In genomic region chr1:32783851-32784250, GRCh38 we compare ENCODE assay signal across 15 cellular contexts. TPM values are rescaled to one million over a fixed set of nuclear protein-coding genes. Genes with fewer than 3 reads are reported as not detected.
DNase-seq lines count a peak whose midpoint lies in the region; ATAC-seq, FAIRE-seq and TF ChIP-seq lines count a peak whose summit lies in the region.
"Had no signal": no experiment of that assay in that cellular context is flagged by ENCODE, and none has a peak within 500 bp of the region (broad histone marks: within the 10 kb centered on the region; RNA-seq: fewer than 3 reads in every experiment).

No MANE protein-coding gene starts in this region.

- no peaks in the 10 kb centered on the region for H3K9me3 Mint-ChIP-seq in activated T-helper 17 cell treated with anti-CD3 and anti-CD28 coated beads, Interleukin-2, amount 50 U/mL, for 72 hours
- no peaks in the 10 kb centered on the region for H3K9me3 Mint-ChIP-seq in activated CD8-positive, alpha-beta T cell treated with anti-CD3 and anti-CD28 coated beads, Interleukin-2, amount 10 ng/mL, durations not matched to agents 7 days and 5 days (ENCODE audit: insufficient read depth)
- H3K9me3 Mint-ChIP-seq: CD4-positive, alpha-beta memory T cell; GM23338 had no signal

- FAIRE-seq in kidney (lab: Jason Lieb, UNC) = no peak
- FAIRE-seq: A204.1, GM12891 had no signal

- H3K27me3 Mint-ChIP-seq in activated T-helper 17 cell treated with anti-CD3 and anti-CD28 coated beads, Interleukin-2, amount 50 U/mL, for 72 hours = no peaks in the 10 kb centered on the region
- no peaks in the 10 kb centered on the region for H3K27me3 Mint-ChIP-seq in activated CD8-positive, alpha-beta T cell treated with anti-CD3 and anti-CD28 coated beads, Interleukin-2, amount 10 ng/mL, durations not matched to agents 7 days and 5 days (ENCODE audit: low read depth)
- H3K27me3 Mint-ChIP-seq: CD4-positive, alpha-beta memory T cell had no signal

- H3K27me3 ChIP-seq in PC-9 (ENCODE audit: insufficient read depth, low read depth) (no peaks in the 10 kb centered on the region), gastroesophageal sphincter (no peaks in the 10 kb centered on the region)
- H3K27me3 ChIP-seq: BE2C had no signal

- H3K4me3 ChIP-seq in PC-9 = no peak overlapping the region
- H3K4me3 ChIP-seq in kidney (ENCODE audit: low read length in 2 of 2) = no peak overlapping the region
- no peak overlapping the region for H3K4me3 ChIP-seq in gastroesophageal sphincter
- H3K4me3 ChIP-seq: GM23338 had no signal

- H3K9me2 ChIP-seq in PC-9 (ENCODE audit: insufficient read depth) = no peaks in the 10 kb centered on the region

- TF ChIP-seq POLR2A in gastroesophageal sphincter (IDR thresholded peaks at IDR 0.05) = no peak

- 0 out of 2 replicates have a peak, but pooled peaks cover 4% of the 10 kb centered on the region for H4K20me1 ChIP-seq in PC-9 (ENCODE audit: insufficient read depth)

- H3K36me3 ChIP-seq in PC-9 (ENCODE audit: low read depth) = peaks cover 83% of the 10 kb centered on the region
- peaks cover 7 to 24% of the 10 kb centered on the region in 2 donors for H3K36me3 ChIP-seq in kidney (ENCODE audit: control insufficient read depth in 1 of 2, insufficient read depth in 2 of 2, low read length in 2 of 2)
- H3K36me3 ChIP-seq in gastroesophageal sphincter = peaks cover 0 to 97% of the 10 kb centered on the region in 2 donors

- H3K9me3 ChIP-seq in PC-9 (ENCODE audit: insufficient read depth, low read depth) (no peaks in the 10 kb centered on the region), kidney (ENCODE audit: control insufficient read depth in 1 of 2, low read length in 2 of 2) (no peaks in the 10 kb centered on the region), gastroesophageal sphincter (no peaks in the 10 kb centered on the region)
- H3K9me3 ChIP-seq: BE2C had no signal

- no peak for TF ChIP-seq EP300 in gastroesophageal sphincter (IDR thresholded peaks at IDR 0.05)

- H3K36me3 Mint-ChIP-seq in activated T-helper 17 cell treated with anti-CD3 and anti-CD28 coated beads, Interleukin-2, amount 50 U/mL, for 72 hours (ENCODE audit: low read depth) = peaks cover 94% of the 10 kb centered on the region
- peaks cover 65% of the 10 kb centered on the region for H3K36me3 Mint-ChIP-seq in activated CD8-positive, alpha-beta T cell treated with anti-CD3 and anti-CD28 coated beads, Interleukin-2, amount 10 ng/mL, durations not matched to agents 7 days and 5 days (ENCODE audit: low read depth)

- no peak overlapping the region for H3K4me2 ChIP-seq in PC-9
- H3K4me2 ChIP-seq: GM23338 had no signal

- 84 to 93% methylated on average over 5 of the region's 5 CpGs for WGBS in gastroesophageal sphincter (ENCODE audit: low coverage in 1 of 2), 2 donors

- CTCF ChIA-PET in PC-9 (lab: Charles Lee) = interaction anchor here (0.6 to 0.7 kb wide), 3 partner anchors 13 to 220 kb away, joined by 3 to 4 read pairs (median 3); no protein-coding TSS in a partner anchor
- CTCF ChIA-PET in activated CD8-positive, alpha-beta T cell treated with anti-CD3 and anti-CD28 coated beads, Interleukin-2, amount 10 ng/mL, durations not matched to agents 7 days and 5 days (lab: Charles Lee) = interaction anchor here (0.9 to 4.0 kb wide), 5 partner anchors 11 to 308 kb away, joined by 3 to 21 read pairs (median 6); no protein-coding TSS in a partner anchor

- no TSS peak for BruUV-seq in PC-9 (replicated peaks; lab: Mats Ljungman, UMichigan)

- H3K4me1 ChIP-seq in PC-9 (replicated peaks; ENCODE audit: insufficient read depth) = peaks cover 57% of the 10 kb centered on the region
- no peaks in the 10 kb centered on the region for H3K4me1 ChIP-seq in kidney (ENCODE audit: control insufficient read depth in 1 of 2, insufficient read depth in 1 of 2, low read depth in 1 of 2, low read length in 2 of 2)
- peaks cover 0 to 8% (median 0%) of the 10 kb centered on the region in 3 donors for H3K4me1 ChIP-seq in gastroesophageal sphincter
- H3K4me1 ChIP-seq: BE2C had no signal

- POLR2A ChIA-PET in PC-9 (lab: Charles Lee; ENCODE audit: unreplicated experiment) = interaction anchor here (0.7 kb wide), 1 partner anchor 10 kb away, joined by 5 read pairs; no protein-coding TSS in a partner anchor
- POLR2A ChIA-PET in activated CD8-positive, alpha-beta T cell treated with anti-CD3 and anti-CD28 coated beads, Interleukin-2, amount 10 ng/mL, durations not matched to agents 7 days and 5 days (lab: Charles Lee) = interaction anchor here (1.3 kb wide), 1 partner anchor 10 kb away, joined by 4 read pairs; no protein-coding TSS in a partner anchor

- no peak for DNase-seq in PC-9
- peak; percentile 41 for DNase-seq in kidney
- peak; percentile 79 for DNase-seq in renal cortical epithelial cell (ENCODE audit: low read depth)
- DNase-seq in activated CD8-positive, alpha-beta T cell treated with anti-CD3 and anti-CD28 coated beads, Interleukin-2, amount 10 ng/mL, durations not matched to agents 7 days and 5 days = no peak
- DNase-seq in T1000 (lab: John Stamatoyannopoulos, UW) = no peak
- DNase-seq: BE2C; CD4-positive, alpha-beta memory T cell; DMS79; H7 had no signal

- no peaks in the 10 kb centered on the region for H3K4me1 Mint-ChIP-seq in activated T-helper 17 cell treated with anti-CD3 and anti-CD28 coated beads, Interleukin-2, amount 50 U/mL, for 72 hours
- no peaks in the 10 kb centered on the region for H3K4me1 Mint-ChIP-seq in activated CD8-positive, alpha-beta T cell treated with anti-CD3 and anti-CD28 coated beads, Interleukin-2, amount 10 ng/mL, durations not matched to agents 7 days and 5 days (ENCODE audit: low read depth)
- H3K4me1 Mint-ChIP-seq: GM23338 had no signal

- ATAC-seq in activated T-helper 17 cell treated with anti-CD3 and anti-CD28 coated beads, Interleukin-2, amount 50 U/mL, for 72 hours (replicated peaks) = no peak
- no peak for ATAC-seq in activated CD8-positive, alpha-beta T cell treated with anti-CD3 and anti-CD28 coated beads, Interleukin-2, amount 10 ng/mL, durations not matched to agents 7 days and 5 days
- no peak for ATAC-seq in gastroesophageal sphincter
- ATAC-seq: GM23338 had no signal

- H3K9ac ChIP-seq in kidney (ENCODE audit: low read length in 2 of 2) = no peak overlapping the region

- intact Hi-C loops in PC-9 (cut with micrococcal nuclease; ENCODE audit: unreplicated experiment) = no loop called here
- intact Hi-C loops in kidney (cut with DNase I) = no loop called here

- peak overlapping the region; percentile 78 for H3K27ac ChIP-seq in PC-9
- H3K27ac ChIP-seq in kidney (ENCODE audit: low read depth in 2 of 2, low read length in 2 of 2) = no peak overlapping the region
- H3K27ac ChIP-seq in gastroesophageal sphincter = no peak overlapping the region
- H3K27ac ChIP-seq: C4-2B had no signal

- H3K79me2 ChIP-seq in PC-9 (ENCODE audit: low read depth) = peaks cover 50% of the 10 kb centered on the region

- TF ChIP-seq CTCF in PC-9 (conservative IDR thresholded peaks at IDR 0.05) = no peak
- TF ChIP-seq CTCF in kidney (IDR thresholded peaks at IDR 0.05; ENCODE audit: borderline replicate concordance, extremely low read depth, insufficient read depth) = no peak
- no peak for TF ChIP-seq CTCF in gastroesophageal sphincter (IDR thresholded peaks at IDR 0.05)

- H3F3A ChIP-seq in PC-9 (ENCODE audit: insufficient read depth, low read depth) = peaks cover 88% of the 10 kb centered on the region

- H3K27ac Mint-ChIP-seq in activated T-helper 17 cell treated with anti-CD3 and anti-CD28 coated beads, Interleukin-2, amount 50 U/mL, for 72 hours = peak overlapping the region; percentile 26
- H3K27ac Mint-ChIP-seq in activated CD8-positive, alpha-beta T cell treated with anti-CD3 and anti-CD28 coated beads, Interleukin-2, amount 10 ng/mL, durations not matched to agents 7 days and 5 days = no peak overlapping the region
- H3K27ac Mint-ChIP-seq: GM23338 had no signal

- H2AFZ ChIP-seq in PC-9 = no peak overlapping the region
- H2AFZ ChIP-seq: GM23338 had no signal

- H3K4me3 Mint-ChIP-seq in activated T-helper 17 cell treated with anti-CD3 and anti-CD28 coated beads, Interleukin-2, amount 50 U/mL, for 72 hours = no peak overlapping the region
- no peak overlapping the region for H3K4me3 Mint-ChIP-seq in activated CD8-positive, alpha-beta T cell treated with anti-CD3 and anti-CD28 coated beads, Interleukin-2, amount 10 ng/mL, durations not matched to agents 7 days and 5 days
- H3K4me3 Mint-ChIP-seq: CD4-positive, alpha-beta memory T cell; GM23338 had no signal

RNA-seq across cellular contexts. Expression of gene YARS1, which starts 33.3 kb away (rescaled TPM):
- total RNA-seq in PC-9 (2021) (180 and 187 TPM in 2 replicates), kidney (86.1 TPM), renal cortical epithelial cell (94.7 and 105 TPM in 2 replicates), gastroesophageal sphincter (10 to 100 TPM; 29.1 to 54.1 (median 46.0) TPM)
- 100 to 1,000 TPM; 101 to 176 TPM for total RNA-seq in activated T-helper 17 cell treated with anti-CD3 and anti-CD28 coated beads, Interleukin-2, amount 50 U/mL, for 72 hours
- 24.8 TPM for polyA plus RNA-seq in kidney (ENCODE audit: insufficient read depth, low read depth, low replicate concordance)
- total RNA-seq in activated CD8-positive, alpha-beta T cell treated with anti-CD3 and anti-CD28 coated beads, Interleukin-2, amount 10 ng/mL, durations not matched to agents 7 days and 5 days = 100 to 1,000 TPM; 175 to 189 TPM

RNA-seq across cellular contexts. Expression of gene S100PBP, which starts 33.6 kb away (rescaled TPM):
- 42.4 and 47.0 TPM in 2 replicates for total RNA-seq in PC-9 (2021)
- 10 to 100 TPM; 42.7 to 48.1 TPM for total RNA-seq in activated T-helper 17 cell treated with anti-CD3 and anti-CD28 coated beads, Interleukin-2, amount 50 U/mL, for 72 hours
- 40.1 TPM for total RNA-seq in kidney
- 14.3 TPM for polyA plus RNA-seq in kidney (ENCODE audit: insufficient read depth, low read depth, low replicate concordance)
- total RNA-seq in renal cortical epithelial cell = 44.8 and 62.9 TPM in 2 replicates
- total RNA-seq in activated CD8-positive, alpha-beta T cell treated with anti-CD3 and anti-CD28 coated beads, Interleukin-2, amount 10 ng/mL, durations not matched to agents 7 days and 5 days = 10 to 100 TPM; 78.3 to 78.9 TPM
- total RNA-seq in gastroesophageal sphincter = 10 to 100 TPM; 25.4 to 46.9 (median 29.8) TPM

Comparison
In these comparisons a context has a peak if more than half of its experiments do, and no peak if none do; other contexts are left out.
1. DNase-seq: peak in kidney (single experiment) and renal cortical epithelial cell (single experiment); none in PC-9 (0 of 2), activated CD8-positive, alpha-beta T cell treated with anti-CD3 and anti-CD28 coated beads, Interleukin-2, amount 10 ng/mL, durations not matched to agents 7 days and 5 days (single experiment) and T1000 (single experiment).